ENCODE assay signal across 9 cellular contexts in the genomic region with DNA sequence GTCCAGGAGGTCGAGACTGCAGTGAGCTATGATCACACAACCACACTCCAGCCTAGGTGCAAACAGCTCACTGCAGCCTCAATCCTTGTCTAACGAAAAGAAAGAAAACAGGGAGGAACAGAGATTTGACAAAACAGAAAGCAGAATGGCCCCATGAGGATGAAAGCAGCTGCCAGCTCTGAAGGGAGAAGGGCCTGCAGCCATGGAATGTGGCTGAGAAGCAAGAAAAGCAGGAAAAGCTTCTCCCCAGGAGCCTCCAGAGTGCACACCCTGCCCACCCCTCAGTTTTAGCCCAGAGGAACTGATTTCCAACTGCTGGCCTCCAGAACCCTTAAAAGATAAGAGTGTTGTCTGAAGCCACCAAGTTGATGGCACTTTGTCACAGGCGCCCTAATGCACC. TPM values are rescaled to one million over a fixed set of nuclear protein-coding genes. Genes with fewer than 3 reads are reported as not detected.
DNase-seq lines count a peak whose midpoint lies in the region; ATAC-seq and TF ChIP-seq lines count a peak whose summit lies in the region.
"Had no signal": no experiment of that assay in that cellular context is flagged by ENCODE, and none has a peak within 500 bp of the region (broad histone marks: within the 10 kb centered on the region; RNA-seq: fewer than 3 reads in every experiment).

No MANE protein-coding gene starts in this region.

- WGBS in right cardiac atrium = 48% methylated on average over 3 of the region's 3 CpGs

- TF ChIP-seq CTCF in HFFc6 (IDR thresholded peaks at IDR 0.05) = no peak

- no peak overlapping the region for H3K4me3 Mint-ChIP-seq in HFFc6
- H3K4me3 Mint-ChIP-seq in stimulated activated naive CD8-positive, alpha-beta T cell treated with anti-CD3 and anti-CD28 coated beads, Interleukin-15, amount 100 ng/mL, for 72 hours = peak overlapping the region; percentile 71 to 85

- peaks cover 32% of the 10 kb centered on the region for H3K4me1 ChIP-seq in right cardiac atrium (ENCODE audit: control insufficient read depth, insufficient read depth, low read length)

- H3K9me3 Mint-ChIP-seq in HFFc6 = no peaks in the 10 kb centered on the region
- H3K9me3 Mint-ChIP-seq in activated naive CD4-positive, alpha-beta T cell treated with anti-CD3 and anti-CD28 coated beads, Interleukin-2, amount 50 U/mL, for 72 hours = no peaks in the 10 kb centered on the region
- H3K9me3 Mint-ChIP-seq in stimulated activated naive CD8-positive, alpha-beta T cell treated with anti-CD3 and anti-CD28 coated beads, Interleukin-15, amount 100 ng/mL, for 72 hours = no peaks in the 10 kb centered on the region

- H3K36me3 Mint-ChIP-seq in HFFc6 (ENCODE audit: low read depth) = peaks cover 12% of the 10 kb centered on the region; the same call in 1 of the 2 replicates
- peaks cover 0 to 24% of the 10 kb centered on the region in 2 donors for H3K36me3 Mint-ChIP-seq in activated naive CD4-positive, alpha-beta T cell treated with anti-CD3 and anti-CD28 coated beads, Interleukin-2, amount 50 U/mL, for 72 hours

- H3K27ac ChIP-seq in right cardiac atrium (ENCODE audit: low read length) = peak overlapping the region; percentile 83
- H3K27ac ChIP-seq: KMS-11 had no signal

- intact Hi-C loops in right cardiac atrium (cut with DNase I) = no loop called here

- H3K27me3 Mint-ChIP-seq in HFFc6 (ENCODE audit: insufficient read depth) = peaks cover 2% of the 10 kb centered on the region; the same call in 1 of the 2 replicates
- no peaks in the 10 kb centered on the region for H3K27me3 Mint-ChIP-seq in stimulated activated naive CD8-positive, alpha-beta T cell treated with anti-CD3 and anti-CD28 coated beads, Interleukin-15, amount 100 ng/mL, for 72 hours

- H3K27me3 ChIP-seq in right cardiac atrium (ENCODE audit: control insufficient read depth, insufficient read depth) = no peaks in the 10 kb centered on the region

- peaks cover 84% of the 10 kb centered on the region for H3K4me1 Mint-ChIP-seq in HFFc6 (ENCODE audit: low read depth)
- H3K4me1 Mint-ChIP-seq in stimulated activated naive CD8-positive, alpha-beta T cell treated with anti-CD3 and anti-CD28 coated beads, Interleukin-15, amount 100 ng/mL, for 72 hours = peaks cover 99% of the 10 kb centered on the region

- H3K27ac Mint-ChIP-seq in HFFc6 = peak overlapping the region; percentile 100
- peak overlapping the region; percentile 96 to 100 for H3K27ac Mint-ChIP-seq in activated naive CD4-positive, alpha-beta T cell treated with anti-CD3 and anti-CD28 coated beads, Interleukin-2, amount 50 U/mL, for 72 hours
- peak overlapping the region; percentile 71 to 96 for H3K27ac Mint-ChIP-seq in stimulated activated naive CD8-positive, alpha-beta T cell treated with anti-CD3 and anti-CD28 coated beads, Interleukin-15, amount 100 ng/mL, for 72 hours

- H3K9me3 ChIP-seq in right cardiac atrium (ENCODE audit: control insufficient read depth, low read length) = no peaks in the 10 kb centered on the region

- no peak overlapping the region for H3K4me3 ChIP-seq in right cardiac atrium (ENCODE audit: low read length)

- no peak for ATAC-seq in activated naive CD4-positive, alpha-beta T cell treated with anti-CD3 and anti-CD28 coated beads, Interleukin-2, amount 50 U/mL, for 72 hours
- no peak for ATAC-seq in right cardiac atrium
- ATAC-seq in stimulated activated naive CD8-positive, alpha-beta T cell treated with anti-CD3 and anti-CD28 coated beads, Interleukin-15, amount 100 ng/mL, for 72 hours = no peak
- no peak for ATAC-seq in HG02678 (IDR thresholded peaks at IDR 0.05; ENCODE audit: unreplicated experiment)

- no peak for DNase-seq in HFFc6
- no peak for DNase-seq in activated naive CD4-positive, alpha-beta T cell treated with anti-CD3 and anti-CD28 coated beads, Interleukin-2, amount 50 U/mL, for 72 hours (ENCODE audit: low spot score in 2 of 2)
- DNase-seq in right cardiac atrium = peak in 1 of 3 donors; percentile 72
- no peak for DNase-seq in stimulated activated naive CD8-positive, alpha-beta T cell treated with anti-CD3 and anti-CD28 coated beads, Interleukin-15, amount 100 ng/mL, for 72 hours
- DNase-seq in retina = no peak
- DNase-seq in activated gamma-delta T cell treated with Interleukin-2 at 50 U/mL for 16 hours = no peak
- DNase-seq: activated effector memory CD4-positive, alpha-beta T cell treated with Interleukin-2 at 50 U/mL for 16 hours had no signal

RNA-seq across cellular contexts. Expression of gene ESYT2, which starts 13.0 kb away (rescaled TPM):
- total RNA-seq in HFFc6 (2021; fragmentation: NEBNext Ultra II Directional; extraction: Animal tissue kit (Norgen Biotek cat#: 25700)) = 10 to 100 TPM; 46.1 to 57.8 (median 52.5) TPM
- total RNA-seq in activated naive CD4-positive, alpha-beta T cell treated with anti-CD3 and anti-CD28 coated beads, Interleukin-2, amount 50 U/mL, for 72 hours = 10 to 100 TPM; 54.4 to 73.3 TPM
- 10 to 100 TPM; 48.2 to 84.7 (median 54.6) TPM for total RNA-seq in right cardiac atrium
- polyA plus RNA-seq in right cardiac atrium = 29.0 TPM

RNA-seq across cellular contexts. Expression of gene DYNC2I1, which starts 40.1 kb away (rescaled TPM):
- total RNA-seq in HFFc6 (2021; fragmentation: NEBNext Ultra II Directional; extraction: Animal tissue kit (Norgen Biotek cat#: 25700)) = 1 to 10 TPM; 6.5 to 9.0 (median 7.7) TPM
- total RNA-seq in activated naive CD4-positive, alpha-beta T cell treated with anti-CD3 and anti-CD28 coated beads, Interleukin-2, amount 50 U/mL, for 72 hours = 10 to 100 TPM; 12.0 to 16.9 TPM
- 10 to 100 TPM; 25.4 to 32.1 (median 28.6) TPM for total RNA-seq in right cardiac atrium
- 28.7 TPM for polyA plus RNA-seq in right cardiac atrium
